Comparison of ENCODE assay signal across 17 cellular contexts in the genomic region with DNA sequence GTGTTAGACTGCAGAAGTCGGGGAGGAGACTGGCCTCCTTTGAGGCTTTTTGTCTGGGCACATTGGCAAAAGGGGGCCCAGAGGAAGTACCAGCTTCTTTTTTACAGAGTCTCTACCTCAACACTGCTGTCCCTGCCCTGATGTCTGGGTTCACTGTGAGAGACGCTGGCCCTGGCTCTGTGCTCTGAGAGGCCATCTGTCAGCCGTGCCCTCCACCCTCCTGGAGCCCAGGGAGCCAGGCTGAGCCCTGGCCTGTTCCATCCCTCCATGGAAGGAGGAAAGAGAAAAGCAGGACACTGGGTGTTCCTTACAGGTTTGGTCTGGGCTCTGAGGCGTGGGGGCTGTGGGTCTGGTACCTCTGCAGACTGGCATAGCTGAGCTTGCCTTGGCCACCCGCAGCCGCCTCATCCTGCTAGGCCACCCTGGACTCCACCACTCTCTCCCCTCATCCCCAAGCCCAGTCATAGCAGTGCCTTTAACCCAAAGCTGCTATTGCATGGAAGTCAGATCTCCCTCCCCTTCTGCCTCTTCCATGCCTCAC.
DNase-seq lines count a peak whose midpoint lies in the region; ATAC-seq and TF ChIP-seq lines count a peak whose summit lies in the region.
"Had no signal": no experiment of that assay in that cellular context is flagged by ENCODE, and none has a peak within 500 bp of the region (broad histone marks: within the 10 kb centered on the region; RNA-seq: fewer than 3 reads in every experiment).

No MANE protein-coding gene starts in this region.

- TF ChIP-seq CTCF in nephron progenitor cell (IDR thresholded peaks at IDR 0.05) = no peak

- peaks cover 19% of the 10 kb centered on the region for H3K27me3 Mint-ChIP-seq in nephron progenitor cell (ENCODE audit: low read depth, poor library complexity)

- H3K9me3 Mint-ChIP-seq in nephron progenitor cell = no peaks in the 10 kb centered on the region

- H3K27ac Mint-ChIP-seq in nephron progenitor cell = no peak overlapping the region

- in situ Hi-C loops in G401 (cut with HindIII; ENCODE audit: low sequenced_read_pairs) = no loop called here

- peaks cover 22% of the 10 kb centered on the region for H3K4me1 Mint-ChIP-seq in nephron progenitor cell

- no peak overlapping the region for H3K4me3 Mint-ChIP-seq in nephron progenitor cell

- DNase-seq in G401 (ENCODE audit: low spot score) (peak; percentile 91), NCI-H1694 treated with DMSO at 0.1 percent for 48 hours (lab: John Stamatoyannopoulos, UW) (peak; percentile 14), cerebellum (ENCODE audit: low spot score) (peak; percentile 78), posterior vena cava (ENCODE audit: low spot score) (peak; percentile 51), NCI-H748 (lab: John Stamatoyannopoulos, UW; ENCODE audit: unreplicated experiment) (no peak), nephron progenitor cell (no peak)
- DNase-seq: BE2C, DND-41, GM23248, HCEC 1CT, Kasumi-1, NCI-H187 treated with DMSO at 0.1 percent for 48 hours, NCI-H2107, NCI-H2227 treated with DMSO at 0.1 percent for 48 hours, NCI-H510A had no signal

- no peaks in the 10 kb centered on the region for H3K36me3 Mint-ChIP-seq in nephron progenitor cell (ENCODE audit: low read depth)

- intact Hi-C loops in posterior vena cava (cut with DNase I) = loop anchor here (10.0 kb wide), 3 partner anchors 177 to 467 kb away; no protein-coding TSS in a partner anchor

- no peak for ATAC-seq in HG02981 (IDR thresholded peaks at IDR 0.05; ENCODE audit: unreplicated experiment)
- ATAC-seq: A549 had no signal

Comparison
In these comparisons a context has a peak if more than half of its experiments do, and no peak if none do; other contexts are left out.
1. DNase-seq: peak in G401 (single experiment), NCI-H1694 treated with DMSO at 0.1 percent for 48 hours (single experiment), cerebellum (single experiment) and posterior vena cava (single experiment); none in NCI-H748 (single experiment) and nephron progenitor cell (single experiment).